In the genomic region with DNA sequence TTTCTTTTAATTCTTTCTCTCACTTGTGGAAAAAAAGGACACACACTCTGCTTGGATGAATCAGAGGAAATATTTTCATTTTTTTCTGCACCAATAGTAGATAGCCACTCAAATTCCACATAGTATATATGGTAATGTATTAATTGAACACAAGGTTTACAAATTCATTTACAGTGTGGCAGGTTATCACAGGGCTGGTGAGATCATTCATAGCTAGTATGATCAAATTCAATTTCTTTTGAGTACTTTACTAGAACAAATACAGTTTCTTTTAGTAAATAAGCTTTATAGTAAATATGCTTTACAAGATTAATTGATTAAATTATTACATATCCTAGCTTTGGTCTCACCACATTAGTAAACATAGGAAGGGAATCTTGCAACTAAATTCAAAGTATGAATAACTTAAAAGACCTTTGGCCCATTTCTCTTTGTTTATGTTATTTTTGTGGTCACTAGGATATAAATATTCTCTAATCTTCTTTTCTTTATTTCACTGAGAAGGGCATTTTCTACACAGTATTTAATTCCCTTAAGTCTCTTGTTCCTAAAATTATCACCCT, we compare ENCODE assay signal across 21 cellular contexts. TPM values are rescaled to one million over a fixed set of nuclear protein-coding genes. Genes with fewer than 3 reads are reported as not detected.
DNase-seq lines count a peak whose midpoint lies in the region; ATAC-seq, FAIRE-seq and TF ChIP-seq lines count a peak whose summit lies in the region.
"Had no signal": no experiment of that assay in that cellular context is flagged by ENCODE, and none has a peak within 500 bp of the region (broad histone marks: within the 10 kb centered on the region; RNA-seq: fewer than 3 reads in every experiment).

No MANE protein-coding gene starts in this region.

- H2AFZ ChIP-seq in IMR-90 (replicated peaks; ENCODE audit: low read length, poor library complexity) (no peak overlapping the region), neural progenitor cell (replicated peaks) (no peak overlapping the region)

- POLR2A ChIA-PET in IMR-90 (lab: Charles Lee; ENCODE audit: unreplicated experiment) = interaction anchor here (0.7 kb wide), 1 partner anchor 809 kb away, joined by 3 read pairs; no protein-coding TSS in a partner anchor

- H3K18ac ChIP-seq in IMR-90 (ENCODE audit: low read depth, low read length) = no peak overlapping the region

- TF ChIP-seq CTCF in IMR-90 (conservative IDR thresholded peaks at IDR 0.05; ENCODE audit: low read depth, low read length) (no peak), body of pancreas (IDR thresholded peaks at IDR 0.05) (no peak), Calu3 (IDR thresholded peaks at IDR 0.05; ENCODE audit: unreplicated experiment) (no peak), neural progenitor cell (IDR thresholded peaks at IDR 0.05) (no peak)

- no peaks in the 10 kb centered on the region for H3K27me3 Mint-ChIP-seq in stimulated activated naive B cell treated with anti-CD40 and anti-IgM and Interleukin-4, amounts not matched to agents 10 μg/mL and 1 μg/mL and 100 μg/mL, for 72 hours
- H3K27me3 Mint-ChIP-seq in Calu3 (ENCODE audit: unreplicated experiment) (no peaks in the 10 kb centered on the region), neural progenitor cell (ENCODE audit: insufficient read depth, low read depth) (no peaks in the 10 kb centered on the region)
- H3K27me3 Mint-ChIP-seq: CD4-positive, alpha-beta memory T cell had no signal

- H3K4me1 Mint-ChIP-seq in stimulated activated naive B cell treated with anti-CD40 and anti-IgM and Interleukin-4, amounts not matched to agents 10 μg/mL and 1 μg/mL and 100 μg/mL, for 72 hours = peaks cover 3 to 17% of the 10 kb centered on the region in 2 donors
- H3K4me1 Mint-ChIP-seq in Calu3 (ENCODE audit: low read depth, unreplicated experiment) (peaks cover 13% of the 10 kb centered on the region), neural progenitor cell (no peaks in the 10 kb centered on the region)

- H3K27ac Mint-ChIP-seq in stimulated activated naive B cell treated with anti-CD40 and anti-IgM and Interleukin-4, amounts not matched to agents 10 μg/mL and 1 μg/mL and 100 μg/mL, for 72 hours = peak overlapping the region; percentile 20
- H3K27ac Mint-ChIP-seq in Calu3 (ENCODE audit: unreplicated experiment) = no peak overlapping the region
- no peak overlapping the region for H3K27ac Mint-ChIP-seq in neural progenitor cell
- H3K27ac Mint-ChIP-seq: H9 had no signal

- no peak overlapping the region for H3K56ac ChIP-seq in IMR-90 (ENCODE audit: extremely low read depth, insufficient read depth, low read length)

- no peaks in the 10 kb centered on the region for H3K36me3 ChIP-seq in IMR-90 (ENCODE audit: control insufficient read depth, insufficient read depth, low read length)
- H3K36me3 ChIP-seq in body of pancreas (replicated peaks in 1 of 2; ENCODE audit: insufficient read depth in 1 of 2, low read depth in 2 of 2) = no peaks in the 10 kb centered on the region
- H3K36me3 ChIP-seq in neural progenitor cell = no peaks in the 10 kb centered on the region
- H3K36me3 ChIP-seq: BE2C had no signal

- no peak overlapping the region for H2BK20ac ChIP-seq in IMR-90 (ENCODE audit: low read depth, low read length)

- no peaks in the 10 kb centered on the region for H3K79me1 ChIP-seq in IMR-90 (ENCODE audit: low read depth in 1 of 2, low read length in 2 of 2)

- H3K4me3 Mint-ChIP-seq in stimulated activated naive B cell treated with anti-CD40 and anti-IgM and Interleukin-4, amounts not matched to agents 10 μg/mL and 1 μg/mL and 100 μg/mL, for 72 hours = no peak overlapping the region
- H3K4me3 Mint-ChIP-seq in Calu3 (ENCODE audit: low read depth, unreplicated experiment) (no peak overlapping the region), neural progenitor cell (no peak overlapping the region)
- H3K4me3 Mint-ChIP-seq: CD4-positive, alpha-beta memory T cell; H9 had no signal

- H4K8ac ChIP-seq in IMR-90 (ENCODE audit: low read depth in 2 of 2, low read length in 2 of 2) = no peak overlapping the region

- H3K9me3 ChIP-seq in IMR-90 (ENCODE audit: control insufficient read depth, insufficient read depth, low read length) = no peaks in the 10 kb centered on the region
- H3K9me3 ChIP-seq in body of pancreas = no peaks in the 10 kb centered on the region
- no peaks in the 10 kb centered on the region for H3K9me3 ChIP-seq in neural progenitor cell (ENCODE audit: low read depth)
- H3K9me3 ChIP-seq: BE2C had no signal

- dilution Hi-C loops in IMR-90 (cut with HindIII; ENCODE audit: low sequenced_read_pairs, unreplicated experiment) = no loop called here

- no peak overlapping the region for H4K5ac ChIP-seq in IMR-90 (ENCODE audit: low read depth, low read length)

- no peak for DNase-seq in IMR-90
- DNase-seq in body of pancreas = no peak
- no peak for DNase-seq in stimulated activated naive B cell treated with anti-CD40 and anti-IgM and Interleukin-4, amounts not matched to agents 10 μg/mL and 1 μg/mL and 100 μg/mL, for 72 hours
- no peak for DNase-seq in Calu3
- no peak for DNase-seq in cerebellar cortex (ENCODE audit: low spot score)
- DNase-seq in neural progenitor cell (ENCODE audit: low spot score) = no peak
- DNase-seq: ACHN; BE2C; CD4-positive, alpha-beta memory T cell; DMS153; DMS79 treated with DMSO at 0.1 percent for 48 hours; EL; GOT3; H9 had no signal

- H3K4me1 ChIP-seq in IMR-90 (ENCODE audit: control insufficient read depth, insufficient read depth, low read length) = peaks cover 2% of the 10 kb centered on the region; the same call in 1 of the 2 replicates
- peaks cover 5% of the 10 kb centered on the region for H3K4me1 ChIP-seq in body of pancreas
- H3K4me1 ChIP-seq in neural progenitor cell = no peaks in the 10 kb centered on the region
- H3K4me1 ChIP-seq: BE2C had no signal

- peaks cover 29% of the 10 kb centered on the region for H3K27me3 ChIP-seq in IMR-90 (ENCODE audit: control insufficient read depth, insufficient read depth, low read length)
- no peaks in the 10 kb centered on the region for H3K27me3 ChIP-seq in body of pancreas
- H3K27me3 ChIP-seq in neural progenitor cell = peaks cover 3% of the 10 kb centered on the region

- no peak for TF ChIP-seq RAD21 in IMR-90 (IDR thresholded peaks at IDR 0.05; ENCODE audit: low read length)

- H4K20me1 ChIP-seq in IMR-90 (ENCODE audit: insufficient read depth, low read length) (no peaks in the 10 kb centered on the region), neural progenitor cell (ENCODE audit: low read depth) (no peaks in the 10 kb centered on the region)

- H3K36me3 Mint-ChIP-seq in stimulated activated naive B cell treated with anti-CD40 and anti-IgM and Interleukin-4, amounts not matched to agents 10 μg/mL and 1 μg/mL and 100 μg/mL, for 72 hours = peaks cover 22 to 29% of the 10 kb centered on the region in 2 donors
- H3K36me3 Mint-ChIP-seq in Calu3 (ENCODE audit: insufficient read depth, unreplicated experiment) (no peaks in the 10 kb centered on the region), neural progenitor cell (no peaks in the 10 kb centered on the region)

- intact Hi-C loops in IMR-90 (cut with micrococcal nuclease) (loop anchor here (5.0 kb wide), 1 partner anchor 53 kb away; no protein-coding TSS in a partner anchor), body of pancreas (cut with DNase I) (no loop called here), Calu3 (cut with micrococcal nuclease; ENCODE audit: unreplicated experiment) (no loop called here)

- in situ Hi-C loops in IMR-90 (cut with MboI; ENCODE audit: low sequenced_read_pairs) = no loop called here

- no peak overlapping the region for H2AK5ac ChIP-seq in IMR-90 (ENCODE audit: low read depth, low read length)

- peaks cover 0 to 1% of the 10 kb centered on the region in 2 donors for H3K9me3 Mint-ChIP-seq in stimulated activated naive B cell treated with anti-CD40 and anti-IgM and Interleukin-4, amounts not matched to agents 10 μg/mL and 1 μg/mL and 100 μg/mL, for 72 hours
- H3K9me3 Mint-ChIP-seq in Calu3 (ENCODE audit: low read depth, unreplicated experiment) (no peaks in the 10 kb centered on the region), neural progenitor cell (no peaks in the 10 kb centered on the region)
- H3K9me3 Mint-ChIP-seq: CD4-positive, alpha-beta memory T cell; H9 had no signal

- no peak overlapping the region for H3K14ac ChIP-seq in IMR-90 (replicated peaks; ENCODE audit: low read depth, low read length)

- H3K4me2 ChIP-seq in IMR-90 (ENCODE audit: low read depth, low read length) = no peak overlapping the region
- H3K4me2 ChIP-seq in neural progenitor cell = no peak overlapping the region

- no peak overlapping the region for H3K4me3 ChIP-seq in IMR-90 (ENCODE audit: insufficient read depth, low read depth, low read length)
- H3K4me3 ChIP-seq in body of pancreas = no peak overlapping the region
- no peak overlapping the region for H3K4me3 ChIP-seq in neural progenitor cell

- H2AK9ac ChIP-seq in IMR-90 (replicated peaks; ENCODE audit: low read depth, low read length, poor library complexity) = no peak overlapping the region

- H3K27ac ChIP-seq in IMR-90 (ENCODE audit: insufficient read depth, low read length) (no peak overlapping the region), body of pancreas (peak overlapping the region in 1 of 4 donors; percentile 30), neural progenitor cell (no peak overlapping the region)
- H3K27ac ChIP-seq: C4-2B had no signal

- no peak overlapping the region for H3K4ac ChIP-seq in IMR-90 (ENCODE audit: low read depth, low read length)

- no peak overlapping the region for H2BK15ac ChIP-seq in IMR-90 (ENCODE audit: low read depth, low read length)

- no peaks in the 10 kb centered on the region for H3F3A ChIP-seq in neural progenitor cell (ENCODE audit: low read depth)

- no peak overlapping the region for H2BK120ac ChIP-seq in IMR-90 (ENCODE audit: low read depth, low read length)

- CTCF ChIA-PET in IMR-90 (lab: Yijun Ruan, JAX) = interaction anchor here (0.6 kb wide), 1 partner anchor 16 kb away, joined by 5 read pairs; no protein-coding TSS in a partner anchor
- CTCF ChIA-PET in Calu3 (lab: Charles Lee) = no interaction called here

- BruUV-seq in IMR-90 (replicated peaks; lab: Mats Ljungman, UMichigan) = no TSS peak
- no TSS peak for BruUV-seq in Calu3 (replicated peaks; lab: Mats Ljungman, UMichigan)

- no peaks in the 10 kb centered on the region for H3K79me2 ChIP-seq in neural progenitor cell (ENCODE audit: low read depth)

- FAIRE-seq in islet of Langerhans (lab: Jason Lieb, UNC) = peak; percentile 5
- FAIRE-seq: D721Med, G401.6, GM12892, HepG2, HTR-8/SVneo had no signal

- no peak overlapping the region for H3K23ac ChIP-seq in IMR-90 (ENCODE audit: low read depth, low read length)

- no peak overlapping the region for H3K9ac ChIP-seq in IMR-90 (ENCODE audit: low read depth, low read length)
- no peak overlapping the region for H3K9ac ChIP-seq in neural progenitor cell

- ATAC-seq in IMR-90 (ENCODE audit: low read depth) (peak; percentile 46; the same call in 1 of the 2 replicates), body of pancreas (peak; percentile 73)
- ATAC-seq in stimulated activated naive B cell treated with anti-CD40 and anti-IgM and Interleukin-4, amounts not matched to agents 10 μg/mL and 1 μg/mL and 100 μg/mL, for 72 hours (replicated peaks) = no peak
- ATAC-seq: HepG2 had no signal

- no peaks in the 10 kb centered on the region for H3K9me1 ChIP-seq in IMR-90 (ENCODE audit: insufficient read depth, low read length)

- TF ChIP-seq POLR2A in IMR-90 (IDR thresholded peaks at IDR 0.05; ENCODE audit: low read depth, low read length) (no peak), body of pancreas (IDR thresholded peaks at IDR 0.05) (no peak)

- no peak overlapping the region for H2BK5ac ChIP-seq in IMR-90 (ENCODE audit: low read depth, low read length, poor library complexity, severe bottlenecking)

- H4K91ac ChIP-seq in IMR-90 (ENCODE audit: insufficient read depth, low read depth, low read length) = no peak overlapping the region

RNA-seq across cellular contexts. Expression of gene PARP14, which starts 40.1 kb away (rescaled TPM):
- total RNA-seq in IMR-90 (2012; rRNA removed) = 23.1 and 28.6 TPM in 2 replicates
- 6.9 and 9.3 TPM in 2 replicates for polyA plus RNA-seq in IMR-90 (2012; rRNA removed)
- 2.6 and 3.1 TPM in 2 replicates for polyA plus RNA-seq in IMR-90 (2012; cell fraction: cytosol; rRNA removed)
- polyA plus RNA-seq in IMR-90 (2012; cell fraction: nucleus; rRNA removed; ENCODE audit: low replicate concordance) = 9.3 and 38.5 TPM in 2 replicates
- 10 to 100 TPM; 31.6 to 31.9 TPM for total RNA-seq in body of pancreas
- 95.5 and 168 TPM in 2 replicates for total RNA-seq in Calu3 (2022)
- 2.6 and 6.1 TPM in 2 replicates for total RNA-seq in neural progenitor cell (ENCODE audit: low replicate concordance)

Comparison
In these comparisons a context has a peak if more than half of its experiments do, and no peak if none do; other contexts are left out.
1. ATAC-seq: peak in IMR-90 (single experiment) and body of pancreas (single experiment); none in stimulated activated naive B cell treated with anti-CD40 and anti-IgM and Interleukin-4, amounts not matched to agents 10 μg/mL and 1 μg/mL and 100 μg/mL, for 72 hours (0 of 2).